4 cellular contexts compared by ENCODE assay signal in genomic region chr6:84831924-84832323, GRCh38.
DNase-seq lines count a peak whose midpoint lies in the region; ATAC-seq, FAIRE-seq and TF ChIP-seq lines count a peak whose summit lies in the region.
"Not testable (repeated sequence)": the region's sequence is repeated elsewhere in the genome, so short reads cannot be mapped to it uniquely, and the experiment has no call there.

No MANE protein-coding gene starts in this region.

- POLR2A ChIA-PET in K562 (lab: Yijun Ruan, JAX), result not testable (repeated sequence)

- H3K36me3 ChIP-seq in K562 (ENCODE audit: control insufficient read depth, insufficient read depth, low read length), result not testable (repeated sequence)

- TF ChIP-seq POLR2A in K562 (conservative IDR thresholded peaks at IDR 0.05), result not testable (repeated sequence)

- not testable (repeated sequence) for H3K27me3 ChIP-seq in K562 (ENCODE audit: control insufficient read depth in 2 of 2, insufficient read depth in 2 of 2, low read length in 2 of 2); right cardiac atrium (ENCODE audit: control insufficient read depth, insufficient read depth)

- WGBS in K562 (ENCODE audit: insufficient coverage, low coverage, missing lambda C conversion rate), result 1% methylated on average over 6 of the region's 6 CpGs
- WGBS in right cardiac atrium, result 74% methylated on average over 6 of the region's 6 CpGs

- not testable (repeated sequence) for BruUV-seq in K562 (replicated peaks; lab: Mats Ljungman, UMichigan)

- not testable (repeated sequence) for H2AFZ ChIP-seq in K562 (ENCODE audit: low read depth, low read length)

- TF ChIP-seq CTCF in K562 (IDR thresholded peaks at IDR 0.05 in 2 of 3, conservative IDR thresholded peaks at IDR 0.05 in 1 of 3; ENCODE audit: insufficient read depth in 2 of 3, low read depth in 1 of 3, low read length in 3 of 3), result not testable (repeated sequence)

- not testable (repeated sequence) for H3K4me1 ChIP-seq in K562 (replicated peaks in 1 of 2; ENCODE audit: control insufficient read depth in 2 of 2, insufficient read depth in 2 of 2, low read length in 2 of 2); right cardiac atrium (ENCODE audit: control insufficient read depth, insufficient read depth, low read length)

- not testable (repeated sequence) for FAIRE-seq in K562 (lab: Jason Lieb, UNC)

- not testable (repeated sequence) for H3K4me2 ChIP-seq in K562 (ENCODE audit: insufficient read depth, low read length)

- TF ChIP-seq RAD21 in K562 (CRISPR knock-in tag; conservative IDR thresholded peaks at IDR 0.05 in 1 of 2, IDR thresholded peaks at IDR 0.05 in 1 of 2), result not testable (repeated sequence)

- H3K9me1 ChIP-seq in K562 (ENCODE audit: control insufficient read depth, insufficient read depth, low read length), result not testable (repeated sequence)

- CTCF ChIA-PET in K562 (lab: Yijun Ruan, JAX; ENCODE audit: low intra/inter-chr PET ratio), result not testable (repeated sequence)

- not testable (repeated sequence) for H3K27ac ChIP-seq in K562 (ENCODE audit: extremely low read depth, low read depth, low read length); right cardiac atrium (ENCODE audit: low read length)

- ATAC-seq in K562; Right ventricle myocardium superior (ENCODE audit: poor library complexity); right cardiac atrium: not testable (repeated sequence)

- H3K79me2 ChIP-seq in K562 (ENCODE audit: control insufficient read depth, insufficient read depth, low read length), result not testable (repeated sequence)

- DNase-seq in K562 (ENCODE audit: extremely low read depth in 1 of 4, low spot score in 3 of 4), result not testable (repeated sequence)
- peak; percentile 32 for DNase-seq in Right ventricle myocardium superior
- peak in 2 of 3 donors; percentile 29 to 37 for DNase-seq in right cardiac atrium
- peak; percentile 62 for DNase-seq in posterior vena cava (ENCODE audit: low spot score)

- intact Hi-C loops in K562 (cut with micrococcal nuclease); Right ventricle myocardium superior (cut with DNase I); right cardiac atrium (cut with DNase I); posterior vena cava (cut with DNase I): not testable (repeated sequence)

- not testable (repeated sequence) for H4K20me1 ChIP-seq in K562 (replicated peaks; ENCODE audit: control insufficient read depth, insufficient read depth, low read length)

- in situ Hi-C loops in K562 (cut with MboI), result not testable (repeated sequence)

- not testable (repeated sequence) for H3K9ac ChIP-seq in K562 (ENCODE audit: insufficient read depth in 1 of 2, low read depth in 2 of 2, low read length in 2 of 2)

- not testable (repeated sequence) for TF ChIP-seq EP300 in K562 (IDR thresholded peaks at IDR 0.05; ENCODE audit: low read length)

- not testable (repeated sequence) for H3K4me3 ChIP-seq in K562; right cardiac atrium (ENCODE audit: low read length)

- not testable (repeated sequence) for H3K9me3 ChIP-seq in K562 (replicated peaks; ENCODE audit: control insufficient read depth, insufficient read depth, low read depth, low read length); right cardiac atrium (ENCODE audit: control insufficient read depth, low read length)

TF ChIP-seq in K562, 482 proteins besides CTCF, POLR2A, EP300 and RAD21:
- TF ChIP-seq MAX (CRISPR knock-in tag; IDR thresholded peaks at IDR 0.05) (0 out of 2 replicates have a peak, but pooled peaks have one; percentile 20), E2F6 (IDR thresholded peaks at IDR 0.05; ENCODE audit: borderline replicate concordance in 1 of 2, extremely low read depth in 1 of 2, insufficient read depth in 1 of 2, insufficient read length in 1 of 2, low read depth in 1 of 2, low read length in 1 of 2, poor library complexity in 1 of 2, severe bottlenecking in 1 of 2) (peak in 1 of 2 experiments; percentile 45)
TF ChIP-seq in K562: peak in this region for 2; not testable (repeated sequence) for 480.
